In the genomic region with DNA sequence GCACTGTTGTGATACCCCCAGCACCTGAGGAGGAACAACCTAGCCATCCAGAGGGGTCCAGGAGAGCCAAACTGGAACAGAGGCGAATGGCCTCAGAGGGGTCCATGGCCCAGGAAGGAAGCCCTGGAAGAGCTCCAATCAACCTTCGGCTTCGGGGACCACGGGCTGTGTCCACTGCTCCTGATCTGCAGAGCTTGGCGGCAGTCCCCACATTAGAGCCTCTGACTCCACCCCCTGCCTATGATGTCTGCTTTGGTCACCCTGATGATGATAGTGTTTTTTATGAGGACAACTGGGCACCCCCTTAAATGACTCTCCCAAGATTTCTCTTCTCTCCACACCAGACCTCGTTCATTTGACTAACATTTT, we compare ENCODE assay signal across 16 cellular contexts. TPM values are rescaled to one million over a fixed set of nuclear protein-coding genes. Genes with fewer than 3 reads are reported as not detected.
DNase-seq lines count a peak whose midpoint lies in the region; ATAC-seq and TF ChIP-seq lines count a peak whose summit lies in the region.
"Had no signal": no experiment of that assay in that cellular context is flagged by ENCODE, and none has a peak within 500 bp of the region (broad histone marks: within the 10 kb centered on the region; RNA-seq: fewer than 3 reads in every experiment).

No MANE protein-coding gene starts in this region.

- CTCF ChIA-PET in activated CD4-positive, alpha-beta T cell treated with anti-CD3 and anti-CD28 coated beads, Interleukin-2, amount 10 ng/mL, durations not matched to agents 7 days and 5 days (lab: Charles Lee): interaction anchor here (1.0 to 2.5 kb wide), 5 partner anchors 8 to 26 kb away, joined by 3 to 11 read pairs (median 7); no protein-coding TSS in a partner anchor
- CTCF ChIA-PET in activated CD8-positive, alpha-beta T cell treated with anti-CD3 and anti-CD28 coated beads for 36 hours (lab: Charles Lee): interaction anchor here (0.9 to 1.5 kb wide), 2 partner anchors 13 to 20 kb away, joined by 4 read pairs; no protein-coding TSS in a partner anchor

- peaks cover 66% of the 10 kb centered on the region for H3K4me1 Mint-ChIP-seq in activated CD4-positive, alpha-beta T cell treated with anti-CD3 and anti-CD28 coated beads, Interleukin-2, amount 10 ng/mL, durations not matched to agents 7 days and 5 days
- peaks cover 40% of the 10 kb centered on the region for H3K4me1 Mint-ChIP-seq in activated CD8-positive, alpha-beta T cell treated with anti-CD3 and anti-CD28 coated beads for 36 hours (ENCODE audit: low read depth)
- peaks cover 61% of the 10 kb centered on the region for H3K4me1 Mint-ChIP-seq in stimulated activated naive CD8-positive, alpha-beta T cell treated with anti-CD3 and anti-CD28 coated beads, Interleukin-15, amount 100 ng/mL, for 72 hours

- H3K27me3 Mint-ChIP-seq in activated CD4-positive, alpha-beta T cell treated with anti-CD3 and anti-CD28 coated beads, Interleukin-2, amount 10 ng/mL, durations not matched to agents 7 days and 5 days: no peaks in the 10 kb centered on the region
- H3K27me3 Mint-ChIP-seq in activated CD8-positive, alpha-beta T cell treated with anti-CD3 and anti-CD28 coated beads for 36 hours: no peaks in the 10 kb centered on the region
- no peaks in the 10 kb centered on the region for H3K27me3 Mint-ChIP-seq in stimulated activated naive CD8-positive, alpha-beta T cell treated with anti-CD3 and anti-CD28 coated beads, Interleukin-15, amount 100 ng/mL, for 72 hours

- H3K36me3 Mint-ChIP-seq in activated CD4-positive, alpha-beta T cell treated with anti-CD3 and anti-CD28 coated beads, Interleukin-2, amount 10 ng/mL, durations not matched to agents 7 days and 5 days (ENCODE audit: low read depth): peaks cover 37% of the 10 kb centered on the region
- peaks cover 32% of the 10 kb centered on the region for H3K36me3 Mint-ChIP-seq in activated CD8-positive, alpha-beta T cell treated with anti-CD3 and anti-CD28 coated beads for 36 hours (ENCODE audit: low read depth)

- intact Hi-C loops in activated CD8-positive, alpha-beta T cell treated with anti-CD3 and anti-CD28 coated beads for 36 hours (cut with micrococcal nuclease): no loop called here
- intact Hi-C loops in head of caudate nucleus (cut with DNase I): no loop called here

- no peak for ATAC-seq in activated CD8-positive, alpha-beta T cell treated with anti-CD3 and anti-CD28 coated beads for 36 hours
- no peak for ATAC-seq in GM19351 (IDR thresholded peaks at IDR 0.05; ENCODE audit: unreplicated experiment)
- ATAC-seq in stimulated activated naive CD8-positive, alpha-beta T cell treated with anti-CD3 and anti-CD28 coated beads, Interleukin-15, amount 100 ng/mL, for 72 hours: no peak
- ATAC-seq: left cardiac atrium; stimulated activated effector memory CD8-positive, alpha-beta T cell treated with anti-CD3 and anti-CD28 coated beads, Interleukin-12 subunit alpha, Interleukin-12 subunit beta, amount 100 ng/mL, for 72 hours had no signal

- H3K27ac Mint-ChIP-seq in activated CD4-positive, alpha-beta T cell treated with anti-CD3 and anti-CD28 coated beads, Interleukin-2, amount 10 ng/mL, durations not matched to agents 7 days and 5 days: peak overlapping the region; percentile 90
- H3K27ac Mint-ChIP-seq in activated CD8-positive, alpha-beta T cell treated with anti-CD3 and anti-CD28 coated beads for 36 hours: peak overlapping the region; percentile 34
- no peak overlapping the region for H3K27ac Mint-ChIP-seq in stimulated activated naive CD8-positive, alpha-beta T cell treated with anti-CD3 and anti-CD28 coated beads, Interleukin-15, amount 100 ng/mL, for 72 hours
- H3K27ac Mint-ChIP-seq: stimulated activated effector memory CD8-positive, alpha-beta T cell treated with anti-CD3 and anti-CD28 coated beads, Interleukin-12 subunit alpha, Interleukin-12 subunit beta, amount 100 ng/mL, for 72 hours had no signal

- no peak overlapping the region for H3K4me3 Mint-ChIP-seq in activated CD4-positive, alpha-beta T cell treated with anti-CD3 and anti-CD28 coated beads, Interleukin-2, amount 10 ng/mL, durations not matched to agents 7 days and 5 days
- H3K4me3 Mint-ChIP-seq in activated CD8-positive, alpha-beta T cell treated with anti-CD3 and anti-CD28 coated beads for 36 hours: no peak overlapping the region
- no peak overlapping the region for H3K4me3 Mint-ChIP-seq in stimulated activated naive CD8-positive, alpha-beta T cell treated with anti-CD3 and anti-CD28 coated beads, Interleukin-15, amount 100 ng/mL, for 72 hours

- H3K9me3 Mint-ChIP-seq in activated CD4-positive, alpha-beta T cell treated with anti-CD3 and anti-CD28 coated beads, Interleukin-2, amount 10 ng/mL, durations not matched to agents 7 days and 5 days: peaks cover 8% of the 10 kb centered on the region
- peaks cover 3% of the 10 kb centered on the region for H3K9me3 Mint-ChIP-seq in activated CD8-positive, alpha-beta T cell treated with anti-CD3 and anti-CD28 coated beads for 36 hours
- H3K9me3 Mint-ChIP-seq in stimulated activated naive CD8-positive, alpha-beta T cell treated with anti-CD3 and anti-CD28 coated beads, Interleukin-15, amount 100 ng/mL, for 72 hours: peaks cover 4 to 5% of the 10 kb centered on the region in 2 donors
- H3K9me3 Mint-ChIP-seq: stimulated activated effector memory CD8-positive, alpha-beta T cell treated with anti-CD3 and anti-CD28 coated beads, Interleukin-12 subunit alpha, Interleukin-12 subunit beta, amount 100 ng/mL, for 72 hours had no signal

- TF ChIP-seq CTCF in activated CD8-positive, alpha-beta T cell treated with anti-CD3 and anti-CD28 coated beads for 36 hours (IDR thresholded peaks at IDR 0.05): no peak

- POLR2A ChIA-PET in activated CD4-positive, alpha-beta T cell treated with anti-CD3 and anti-CD28 coated beads, Interleukin-2, amount 10 ng/mL, durations not matched to agents 7 days and 5 days (lab: Charles Lee): no interaction called here
- POLR2A ChIA-PET in activated CD8-positive, alpha-beta T cell treated with anti-CD3 and anti-CD28 coated beads for 36 hours (lab: Charles Lee): interaction anchor here (1.1 to 3.6 kb wide), 4 partner anchors 10 to 98 kb away, joined by 3 to 31 read pairs (median 6); partner anchors contain the start of gene GSTK1

- no peak for DNase-seq in activated CD4-positive, alpha-beta T cell treated with anti-CD3 and anti-CD28 coated beads, Interleukin-2, amount 10 ng/mL, durations not matched to agents 7 days and 5 days
- DNase-seq in activated CD4-positive, alpha-beta T cell treated with anti-CD3 and anti-CD28 coated beads for 48 hours: no peak
- no peak for DNase-seq in activated CD8-positive, alpha-beta T cell treated with anti-CD3 and anti-CD28 coated beads for 36 hours
- DNase-seq in head of caudate nucleus: peak in 36 of 42 donors; percentile 21 to 87 (median 62)
- peak; percentile 65 for DNase-seq in putamen (ENCODE audit: low spot score)
- no peak for DNase-seq in stimulated activated naive CD8-positive, alpha-beta T cell treated with anti-CD3 and anti-CD28 coated beads, Interleukin-15, amount 100 ng/mL, for 72 hours
- DNase-seq in mesenteric fat pad (ENCODE audit: low spot score): no peak
- DNase-seq: effector CD8-positive, alpha-beta T cell; EL; left cardiac atrium; NCI-H1048; NCI-H2081 treated with DMSO at 0.1 percent for 48 hours; NCI-H526; OCI-M1 had no signal

RNA-seq across cellular contexts. Expression of gene CASP2, which starts 1.6 kb away (rescaled TPM):
- total RNA-seq in activated CD4-positive, alpha-beta T cell treated with anti-CD3 and anti-CD28 coated beads, Interleukin-2, amount 10 ng/mL, durations not matched to agents 7 days and 5 days: 100 to 1,000 TPM; 102 to 125 TPM
- total RNA-seq in activated CD8-positive, alpha-beta T cell treated with anti-CD3 and anti-CD28 coated beads for 36 hours: 10 to 100 TPM; 79.6 to 80.9 TPM
- total RNA-seq in mesenteric fat pad: 19.0 TPM

RNA-seq across cellular contexts. Expression of gene TMEM139, which starts 1.7 kb away (rescaled TPM):
- total RNA-seq in activated CD4-positive, alpha-beta T cell treated with anti-CD3 and anti-CD28 coated beads, Interleukin-2, amount 10 ng/mL, durations not matched to agents 7 days and 5 days: under 1 TPM; 0.29 to 0.57 TPM
- 1 to 10 TPM; 1.6 to 2.0 TPM for total RNA-seq in activated CD8-positive, alpha-beta T cell treated with anti-CD3 and anti-CD28 coated beads for 36 hours
- 3.7 TPM for total RNA-seq in mesenteric fat pad

RNA-seq across cellular contexts. Expression of gene GSTK1, which starts 23.3 kb away (rescaled TPM):
- 100 to 1,000 TPM; 370 to 419 TPM for total RNA-seq in activated CD4-positive, alpha-beta T cell treated with anti-CD3 and anti-CD28 coated beads, Interleukin-2, amount 10 ng/mL, durations not matched to agents 7 days and 5 days
- 100 to 1,000 TPM; 163 to 171 TPM for total RNA-seq in activated CD8-positive, alpha-beta T cell treated with anti-CD3 and anti-CD28 coated beads for 36 hours
- total RNA-seq in mesenteric fat pad: 177 TPM

RNA-seq across cellular contexts. Expression of gene CLCN1, which starts 29.4 kb away (rescaled TPM):
- under 1 TPM in 1 of 2 experiments, not detected in 1; 0.06 TPM for total RNA-seq in activated CD4-positive, alpha-beta T cell treated with anti-CD3 and anti-CD28 coated beads, Interleukin-2, amount 10 ng/mL, durations not matched to agents 7 days and 5 days
- under 1 TPM in 1 of 2 experiments, not detected in 1; 0.09 TPM for total RNA-seq in activated CD8-positive, alpha-beta T cell treated with anti-CD3 and anti-CD28 coated beads for 36 hours
- total RNA-seq in mesenteric fat pad: 0.22 TPM
- total RNA-seq: left cardiac atrium had no signal

Comparison
In these comparisons a context has a peak if more than half of its experiments do, and no peak if none do; other contexts are left out.
1. DNase-seq: peak in head of caudate nucleus (36 of 42) and putamen (single experiment); none in activated CD4-positive, alpha-beta T cell treated with anti-CD3 and anti-CD28 coated beads, Interleukin-2, amount 10 ng/mL, durations not matched to agents 7 days and 5 days (single experiment), activated CD4-positive, alpha-beta T cell treated with anti-CD3 and anti-CD28 coated beads for 48 hours (single experiment), activated CD8-positive, alpha-beta T cell treated with anti-CD3 and anti-CD28 coated beads for 36 hours (single experiment), stimulated activated naive CD8-positive, alpha-beta T cell treated with anti-CD3 and anti-CD28 coated beads, Interleukin-15, amount 100 ng/mL, for 72 hours (0 of 2) and mesenteric fat pad (single experiment).
2. H3K27ac Mint-ChIP-seq: peak in activated CD4-positive, alpha-beta T cell treated with anti-CD3 and anti-CD28 coated beads, Interleukin-2, amount 10 ng/mL, durations not matched to agents 7 days and 5 days (single experiment) and activated CD8-positive, alpha-beta T cell treated with anti-CD3 and anti-CD28 coated beads for 36 hours (single experiment); none in stimulated activated naive CD8-positive, alpha-beta T cell treated with anti-CD3 and anti-CD28 coated beads, Interleukin-15, amount 100 ng/mL, for 72 hours (0 of 2).